ENCODE assay signal across 8 cellular contexts in the genomic region with DNA sequence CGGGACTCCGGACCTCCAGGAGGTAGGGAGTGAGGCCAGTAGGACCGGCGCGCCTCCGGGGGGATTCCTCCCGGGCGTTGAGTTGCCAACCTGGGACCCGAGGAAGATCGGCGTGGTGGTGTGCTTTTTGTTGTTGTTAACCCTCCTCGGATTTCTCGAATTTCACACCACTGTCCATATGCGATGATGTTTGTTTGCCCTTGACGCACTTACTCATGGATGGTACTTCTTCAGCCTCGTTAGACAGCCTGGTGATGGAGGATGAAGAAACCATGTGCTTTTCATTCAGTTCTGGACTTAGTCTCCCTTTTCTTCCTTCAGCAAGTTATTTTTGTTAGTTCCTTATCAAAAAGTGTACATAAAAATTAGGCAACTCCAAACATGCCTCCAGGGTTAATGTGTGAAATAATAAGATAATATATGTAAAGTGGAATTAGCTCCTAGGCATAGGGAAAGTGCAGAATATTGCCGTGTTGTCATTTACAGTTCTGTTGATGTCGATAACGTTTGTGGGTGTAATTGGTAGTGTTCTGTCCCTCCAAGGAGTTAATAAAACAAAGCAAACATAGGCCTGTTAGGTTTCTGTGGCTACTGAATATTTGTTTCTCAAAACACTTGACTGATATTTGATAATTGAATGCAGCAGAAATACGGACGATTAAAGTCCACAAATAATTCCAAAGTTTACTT. TPM values are rescaled to one million over a fixed set of nuclear protein-coding genes. Genes with fewer than 3 reads are reported as not detected.
DNase-seq lines count a peak whose midpoint lies in the region; ATAC-seq and TF ChIP-seq lines count a peak whose summit lies in the region.
"Not testable (repeated sequence)": the region's sequence is repeated elsewhere in the genome, so short reads cannot be mapped to it uniquely, and the experiment has no call there.

No MANE protein-coding gene starts in this region.

- intact Hi-C loops in dorsolateral prefrontal cortex (cut with DNase I): loop anchor here (2.0 to 10.0 kb wide), 3 partner anchors 89 to 241 kb away; partner anchors contain the start of gene RUSC1 (in 1 of the 2)

- H3K9me2 ChIP-seq in OCI-LY1 (ENCODE audit: low read depth, low read length); neural cell (ENCODE audit: insufficient read depth, low read length): not testable (repeated sequence)

- peak overlapping the region; percentile 94 to 99 (median 98) for H3K27ac Mint-ChIP-seq in IgD-negative memory B cell
- H3K27ac Mint-ChIP-seq in activated CD8-positive, alpha-beta memory T cell treated with anti-CD3 and anti-CD28 coated beads, Interleukin-2, amount 10 ng/mL, durations not matched to agents 7 days and 5 days: peak overlapping the region; percentile 99

- H2AFZ ChIP-seq in OCI-LY1 (ENCODE audit: low read length): not testable (repeated sequence)
- peak overlapping the region; percentile 87 for H2AFZ ChIP-seq in neural cell (ENCODE audit: low read depth, low read length)

- peak overlapping the region; percentile 98 to 99 (median 98) for H3K4me3 Mint-ChIP-seq in IgD-negative memory B cell
- peak overlapping the region; percentile 99 for H3K4me3 Mint-ChIP-seq in activated CD8-positive, alpha-beta memory T cell treated with anti-CD3 and anti-CD28 coated beads, Interleukin-2, amount 10 ng/mL, durations not matched to agents 7 days and 5 days

- H3K36me3 ChIP-seq in OCI-LY1 (ENCODE audit: insufficient read depth, low read length): peaks cover 28% of the 10 kb centered on the region; the same call in 1 of the 2 replicates
- not testable (repeated sequence) for H3K36me3 ChIP-seq in neural cell (ENCODE audit: insufficient read depth, low read length); thoracic aorta

- not testable (repeated sequence) for H3K36me3 Mint-ChIP-seq in IgD-negative memory B cell
- peaks cover 20% of the 10 kb centered on the region for H3K36me3 Mint-ChIP-seq in activated CD8-positive, alpha-beta memory T cell treated with anti-CD3 and anti-CD28 coated beads, Interleukin-2, amount 10 ng/mL, durations not matched to agents 7 days and 5 days

- TF ChIP-seq CTCF in OCI-LY1 (IDR thresholded peaks at IDR 0.05; ENCODE audit: low read length); dorsolateral prefrontal cortex (IDR thresholded peaks at IDR 0.05 in 54 of 56, conservative IDR thresholded peaks at IDR 0.05 in 2 of 56; ENCODE audit: low read depth in 1 of 56, partially characterized antibody in 56 of 56); neural cell (IDR thresholded peaks at IDR 0.05; ENCODE audit: poor library complexity, severe bottlenecking); thoracic aorta (IDR thresholded peaks at IDR 0.05): not testable (repeated sequence)

- H3K4me3 ChIP-seq in OCI-LY1 (ENCODE audit: low read depth, low read length, poor library complexity, severe bottlenecking): peak overlapping the region; percentile 68
- H3K4me3 ChIP-seq in dorsolateral prefrontal cortex: peak overlapping the region; percentile 73 to 99 (median 89)
- H3K4me3 ChIP-seq in iPS-11a (ENCODE audit: low read depth, low read length): peak overlapping the region; percentile 94
- peak overlapping the region; percentile 88 for H3K4me3 ChIP-seq in neural cell (ENCODE audit: low read length)
- H3K4me3 ChIP-seq in thoracic aorta: peak overlapping the region; percentile 99

- peak overlapping the region; percentile 90 for H3K4me2 ChIP-seq in OCI-LY1 (ENCODE audit: low read length)
- peak overlapping the region; percentile 76 for H3K4me2 ChIP-seq in neural cell (ENCODE audit: low read length)

- not testable (repeated sequence) for H3K27me3 ChIP-seq in OCI-LY1 (ENCODE audit: insufficient read depth, low read length); dorsolateral prefrontal cortex; neural cell (ENCODE audit: insufficient read depth, low read depth, low read length); thoracic aorta (replicated peaks; ENCODE audit: insufficient read depth)

- peaks cover 70% of the 10 kb centered on the region for H3K79me2 ChIP-seq in OCI-LY1 (ENCODE audit: insufficient read depth, low read length)
- peaks cover 48% of the 10 kb centered on the region for H3K79me2 ChIP-seq in neural cell (replicated peaks; ENCODE audit: insufficient read depth, low read length)

- peaks cover 37% of the 10 kb centered on the region for H3K4me1 ChIP-seq in OCI-LY1 (ENCODE audit: insufficient read depth, low read length, severe bottlenecking)
- H3K4me1 ChIP-seq in thoracic aorta (ENCODE audit: control insufficient read depth in 1 of 2, low read depth in 2 of 2): peaks cover 26 to 36% of the 10 kb centered on the region in 2 donors

- H3K27ac ChIP-seq in OCI-LY1 (ENCODE audit: low read depth, low read length, poor library complexity, severe bottlenecking): peak overlapping the region; percentile 92
- H3K27ac ChIP-seq in dorsolateral prefrontal cortex: peak overlapping the region; percentile 91 to 100 (median 98)
- peak overlapping the region; percentile 100 for H3K27ac ChIP-seq in neural cell (ENCODE audit: low read length)
- H3K27ac ChIP-seq in thoracic aorta: peak overlapping the region; percentile 92 to 98

- CTCF ChIA-PET in activated CD8-positive, alpha-beta memory T cell treated with anti-CD3 and anti-CD28 coated beads, Interleukin-2, amount 10 ng/mL, durations not matched to agents 7 days and 5 days (lab: Charles Lee): interaction anchor here (1.2 kb wide), 1 partner anchor 60 kb away, joined by 4 read pairs; no protein-coding TSS in a partner anchor

- peak; percentile 51 for DNase-seq in DMS79 treated with DMSO at 0.1 percent for 48 hours (lab: John Stamatoyannopoulos, UW)
- DNase-seq in activated CD8-positive, alpha-beta memory T cell treated with anti-CD3 and anti-CD28 coated beads, Interleukin-2, amount 10 ng/mL, durations not matched to agents 7 days and 5 days; dorsolateral prefrontal cortex; thoracic aorta (ENCODE audit: low spot score): not testable (repeated sequence)

- not testable (repeated sequence) for H3F3A ChIP-seq in OCI-LY1 (ENCODE audit: insufficient read depth, low read length); neural cell (ENCODE audit: insufficient read depth, low read length, poor library complexity, severe bottlenecking)

- peaks cover 28 to 31% (median 29%) of the 10 kb centered on the region in 3 donors for H3K4me1 Mint-ChIP-seq in IgD-negative memory B cell
- peaks cover 34% of the 10 kb centered on the region for H3K4me1 Mint-ChIP-seq in activated CD8-positive, alpha-beta memory T cell treated with anti-CD3 and anti-CD28 coated beads, Interleukin-2, amount 10 ng/mL, durations not matched to agents 7 days and 5 days

- not testable (repeated sequence) for TF ChIP-seq RAD21 in neural cell (conservative IDR thresholded peaks at IDR 0.05)

- H3K9me3 Mint-ChIP-seq in IgD-negative memory B cell; activated CD8-positive, alpha-beta memory T cell treated with anti-CD3 and anti-CD28 coated beads, Interleukin-2, amount 10 ng/mL, durations not matched to agents 7 days and 5 days (ENCODE audit: low read depth): not testable (repeated sequence)

- peak; percentile 8 for ATAC-seq in activated CD8-positive, alpha-beta memory T cell treated with anti-CD3 and anti-CD28 coated beads, Interleukin-2, amount 10 ng/mL, durations not matched to agents 7 days and 5 days
- not testable (repeated sequence) for ATAC-seq in thoracic aorta (ENCODE audit: insufficient number of reproducible peaks, low FRiP score, low read depth)

- peak; percentile 8 for TF ChIP-seq EP300 in neural cell (conservative IDR thresholded peaks at IDR 0.05; ENCODE audit: poor library complexity, severe bottlenecking)

- not testable (repeated sequence) for H3K9me3 ChIP-seq in OCI-LY1 (ENCODE audit: low read length); neural cell (ENCODE audit: low read length); thoracic aorta

- H3K27me3 Mint-ChIP-seq in IgD-negative memory B cell; activated CD8-positive, alpha-beta memory T cell treated with anti-CD3 and anti-CD28 coated beads, Interleukin-2, amount 10 ng/mL, durations not matched to agents 7 days and 5 days: not testable (repeated sequence)

- not testable (repeated sequence) for H4K20me1 ChIP-seq in OCI-LY1 (ENCODE audit: insufficient read depth, low read length); neural cell (ENCODE audit: insufficient read depth)

- H3K9ac ChIP-seq in OCI-LY1 (ENCODE audit: low read length) (peak overlapping the region; percentile 100), neural cell (ENCODE audit: low read length) (peak overlapping the region; percentile 99)

TF ChIP-seq in neural cell, 6 proteins besides CTCF, POLR2A, EP300 and RAD21:
- TF ChIP-seq SMC3 (conservative IDR thresholded peaks at IDR 0.05; ENCODE audit: poor library complexity) (peak; percentile 60), MXI1 (conservative IDR thresholded peaks at IDR 0.05; ENCODE audit: poor library complexity, severe bottlenecking) (peak; percentile 93)

RNA-seq across cellular contexts. Expression of gene ASH1L, which starts 0.9 kb away (rescaled TPM):
- 29.1 TPM for polyA plus RNA-seq in IgD-negative memory B cell
- total RNA-seq in activated CD8-positive, alpha-beta memory T cell treated with anti-CD3 and anti-CD28 coated beads, Interleukin-2, amount 10 ng/mL, durations not matched to agents 7 days and 5 days: 10 to 100 TPM; 34.0 to 52.9 TPM
- total RNA-seq in dorsolateral prefrontal cortex: 100 to 1,000 TPM in 119 of 120 experiments, 10 to 100 TPM in 1; 98.7 to 145 (median 120) TPM
- 13.7 and 16.2 TPM in 2 replicates for polyA plus RNA-seq in neural cell
- 92.8 and 108 TPM in 2 replicates for polyA minus RNA-seq in neural cell
- total RNA-seq in thoracic aorta: 10 to 100 TPM; 52.7 to 84.2 TPM

RNA-seq across cellular contexts. Expression of gene MSTO1, which starts 46.5 kb away (rescaled TPM):
- polyA plus RNA-seq in IgD-negative memory B cell (20.2 TPM), neural cell (53.8 and 64.5 TPM in 2 replicates)
- total RNA-seq in activated CD8-positive, alpha-beta memory T cell treated with anti-CD3 and anti-CD28 coated beads, Interleukin-2, amount 10 ng/mL, durations not matched to agents 7 days and 5 days: 10 to 100 TPM; 60.3 to 62.7 TPM
- total RNA-seq in dorsolateral prefrontal cortex (10 to 100 TPM; 23.5 to 81.8 (median 48.0) TPM), thoracic aorta (10 to 100 TPM; 15.0 to 25.7 TPM)
- 39.4 and 56.5 TPM in 2 replicates for polyA minus RNA-seq in neural cell
